In genomic region chr13:26557051-26557392, GRCh38 we compare ENCODE assay signal across 8 cellular contexts. TPM values are rescaled to one million over a fixed set of nuclear protein-coding genes. Genes with fewer than 3 reads are reported as not detected.
A peak's percentile ranks its signal among the peaks of the same experiment; 100 is the strongest.
DNase-seq lines count a peak whose midpoint lies in the region; ATAC-seq and TF ChIP-seq lines count a peak whose summit lies in the region.

No MANE protein-coding gene starts in this region.

- H3K27ac Mint-ChIP-seq in CD4-positive, CD25-positive, alpha-beta regulatory T cell = no peak overlapping the region

- H3K27me3 Mint-ChIP-seq in CD4-positive, CD25-positive, alpha-beta regulatory T cell = peaks cover 42% of the 10 kb centered on the region

- no peak overlapping the region for H3K27ac ChIP-seq in CD4-positive, CD25-positive, alpha-beta regulatory T cell (ENCODE audit: insufficient read depth, low read length, poor library complexity, severe bottlenecking)
- H3K27ac ChIP-seq in ascending aorta = no peak overlapping the region
- no peak overlapping the region for H3K27ac ChIP-seq in lower lobe of right lung
- H3K27ac ChIP-seq in tibial nerve = no peak overlapping the region

- H3K4me1 ChIP-seq in CD4-positive, CD25-positive, alpha-beta regulatory T cell (ENCODE audit: control insufficient read depth, insufficient read depth, low read length, poor library complexity, severe bottlenecking) = no peaks in the 10 kb centered on the region
- H3K4me1 ChIP-seq in ascending aorta (peaks cover 3 to 6% of the 10 kb centered on the region in 2 donors), lower lobe of right lung (peaks cover 8% of the 10 kb centered on the region), tibial nerve (peaks cover 0 to 29% (median 8%) of the 10 kb centered on the region in 4 donors)

- peaks cover 0 to 14% (median 7%) of the 10 kb centered on the region in 4 donors for H3K4me1 Mint-ChIP-seq in CD4-positive, CD25-positive, alpha-beta regulatory T cell

- peaks cover 21% of the 10 kb centered on the region for H3K27me3 ChIP-seq in CD4-positive, CD25-positive, alpha-beta regulatory T cell (ENCODE audit: control insufficient read depth, insufficient read depth, low read length)
- no peaks in the 10 kb centered on the region for H3K27me3 ChIP-seq in ascending aorta
- H3K27me3 ChIP-seq in lower lobe of right lung (ENCODE audit: low read depth) = peaks cover 3% of the 10 kb centered on the region
- H3K27me3 ChIP-seq in tibial nerve = peaks cover 0 to 5% of the 10 kb centered on the region in 2 donors

- peak overlapping the region in 3 of 4 donors; percentile 51 to 65 (median 52) for H3K4me3 Mint-ChIP-seq in CD4-positive, CD25-positive, alpha-beta regulatory T cell

- no peak for ATAC-seq in CD4-positive, CD25-positive, alpha-beta regulatory T cell (ENCODE audit: low read depth in 2 of 2)
- peak; percentile 26 for ATAC-seq in HG02759 (IDR thresholded peaks at IDR 0.05; ENCODE audit: unreplicated experiment)
- ATAC-seq in lower lobe of right lung = peak; percentile 45 to 50
- no peak for ATAC-seq in GM18858 (IDR thresholded peaks at IDR 0.05; ENCODE audit: unreplicated experiment)

- H3K36me3 Mint-ChIP-seq in CD4-positive, CD25-positive, alpha-beta regulatory T cell = no peaks in the 10 kb centered on the region

- WGBS in tibial nerve, 2 donors = 0 to 3% methylated on average over 3 of the region's 3 CpGs

- peaks cover 0 to 5% (median 0%) of the 10 kb centered on the region in 7 donors for H3K9me3 Mint-ChIP-seq in CD4-positive, CD25-positive, alpha-beta regulatory T cell

- TF ChIP-seq CTCF in ascending aorta (IDR thresholded peaks at IDR 0.05) (no peak), lower lobe of right lung (IDR thresholded peaks at IDR 0.05) (no peak), tibial nerve (IDR thresholded peaks at IDR 0.05) (no peak)

- H3K36me3 ChIP-seq in CD4-positive, CD25-positive, alpha-beta regulatory T cell (ENCODE audit: control insufficient read depth, insufficient read depth, low read length) = no peaks in the 10 kb centered on the region
- H3K36me3 ChIP-seq in ascending aorta = no peaks in the 10 kb centered on the region
- H3K36me3 ChIP-seq in lower lobe of right lung = no peaks in the 10 kb centered on the region
- H3K36me3 ChIP-seq in tibial nerve = no peaks in the 10 kb centered on the region

- no peak for DNase-seq in CD4-positive, CD25-positive, alpha-beta regulatory T cell
- DNase-seq in ascending aorta (ENCODE audit: low spot score in 2 of 2) (no peak), lower lobe of right lung (no peak), tibial nerve (ENCODE audit: low spot score in 2 of 2) (no peak), glomerular visceral epithelial cell (ENCODE audit: extremely low spot score) (no peak), putamen (ENCODE audit: low spot score) (no peak)

- no peaks in the 10 kb centered on the region for H3K9me3 ChIP-seq in CD4-positive, CD25-positive, alpha-beta regulatory T cell (ENCODE audit: control insufficient read depth in 2 of 2, low read length in 2 of 2)
- H3K9me3 ChIP-seq in ascending aorta (no peaks in the 10 kb centered on the region), lower lobe of right lung (no peaks in the 10 kb centered on the region), tibial nerve (no peaks in the 10 kb centered on the region)

- TF ChIP-seq POLR2A in tibial nerve (IDR thresholded peaks at IDR 0.05) = no peak

- no peak for TF ChIP-seq EP300 in tibial nerve (IDR thresholded peaks at IDR 0.05)

- intact Hi-C loops in ascending aorta (cut with DNase I) = loop anchor here (1.0 to 10.0 kb wide), 5 partner anchors 135 to 898 kb away; partner anchors contain the start of genes MTIF3 and RNF6
- intact Hi-C loops in lower lobe of right lung (cut with DNase I) = no loop called here

- H3K4me3 ChIP-seq in CD4-positive, CD25-positive, alpha-beta regulatory T cell (ENCODE audit: low read depth, low read length) = no peak overlapping the region
- H3K4me3 ChIP-seq in ascending aorta = peak overlapping the region; percentile 70 to 89
- H3K4me3 ChIP-seq in lower lobe of right lung = peak overlapping the region; percentile 63
- H3K4me3 ChIP-seq in tibial nerve = peak overlapping the region in 2 of 4 donors; percentile 22 to 65

RNA-seq across cellular contexts. Expression of gene WASF3, which starts 0.5 kb away (rescaled TPM):
- 0.49 TPM for total RNA-seq in CD4-positive, CD25-positive, alpha-beta regulatory T cell
- polyA plus RNA-seq in CD4-positive, CD25-positive, alpha-beta regulatory T cell = not detected
- total RNA-seq in ascending aorta (14.3 TPM), lower lobe of right lung (15.4 TPM), tibial nerve (10 to 100 TPM; 23.7 to 47.9 (median 40.7) TPM)

Comparison
In these comparisons a context has a peak if more than half of its experiments do, and no peak if none do; other contexts are left out.
1. ATAC-seq: peak in HG02759 (single experiment) and lower lobe of right lung (2 of 2); none in CD4-positive, CD25-positive, alpha-beta regulatory T cell (0 of 2) and GM18858 (single experiment).
2. RNA of gene WASF3, which starts 0.5 kb away (total RNA-seq): 23.7 to 47.9 TPM in tibial nerve, 15.4 TPM in lower lobe of right lung (single experiment) and 14.3 TPM in ascending aorta (single experiment); 0.49 TPM in CD4-positive, CD25-positive, alpha-beta regulatory T cell (single experiment); every median in the first group is over 10 times any median in the second.